In genomic region chr18:73670536-73670935, GRCh38 we compare ENCODE assay signal across 17 cellular contexts.
DNase-seq lines count a peak whose midpoint lies in the region; ATAC-seq, FAIRE-seq and TF ChIP-seq lines count a peak whose summit lies in the region.
"Had no signal": no experiment of that assay in that cellular context is flagged by ENCODE, and none has a peak within 500 bp of the region (broad histone marks: within the 10 kb centered on the region; RNA-seq: fewer than 3 reads in every experiment).

No MANE protein-coding gene starts in this region.

- no peak overlapping the region for H3K4me3 Mint-ChIP-seq in glutamatergic neuron (ENCODE audit: unreplicated experiment)
- H3K4me3 Mint-ChIP-seq: activated naive CD8-positive, alpha-beta T cell treated with anti-CD3 and anti-CD28 coated beads for 36 hours; GM23338 had no signal

- no peak overlapping the region for H3K14ac ChIP-seq in IMR-90 (replicated peaks; ENCODE audit: low read depth, low read length)

- H4K8ac ChIP-seq in IMR-90 (ENCODE audit: low read depth in 2 of 2, low read length in 2 of 2): peak overlapping the region in 1 of 2 experiments; percentile 12; a peak in 1 of 4 replicates

- peaks cover 13% of the 10 kb centered on the region for H3K4me1 ChIP-seq in IMR-90 (ENCODE audit: control insufficient read depth, insufficient read depth, low read length)
- H3K4me1 ChIP-seq in keratinocyte (ENCODE audit: control insufficient read depth, extremely low read depth, insufficient read depth, low read length): peaks cover 16% of the 10 kb centered on the region
- no peaks in the 10 kb centered on the region for H3K4me1 ChIP-seq in transverse colon

- no peak overlapping the region for H3K27ac Mint-ChIP-seq in glutamatergic neuron (ENCODE audit: unreplicated experiment)
- H3K27ac Mint-ChIP-seq: activated naive CD8-positive, alpha-beta T cell treated with anti-CD3 and anti-CD28 coated beads for 36 hours; GM23338 had no signal

- 100% methylated on average over 2 of the region's 5 CpGs; no CpG with 5 or more reads in 1 of the 2 experiments for WGBS in IMR-90 (ENCODE audit: extremely low coverage in 2 of 2, insufficient read length in 1 of 2), 2 experiments
- WGBS in transverse colon (ENCODE audit: low coverage in 1 of 2), 2 donors: 53 to 57% methylated on average over 5 of the region's 5 CpGs

- H2BK5ac ChIP-seq in IMR-90 (ENCODE audit: low read depth, low read length, poor library complexity, severe bottlenecking): no peak overlapping the region

- TF ChIP-seq EP300 in transverse colon (IDR thresholded peaks at IDR 0.05; ENCODE audit: low read depth): no peak

- no peaks in the 10 kb centered on the region for H3K27me3 Mint-ChIP-seq in glutamatergic neuron (ENCODE audit: unreplicated experiment)
- H3K27me3 Mint-ChIP-seq: activated naive CD8-positive, alpha-beta T cell treated with anti-CD3 and anti-CD28 coated beads for 36 hours had no signal

- H3K9me3 Mint-ChIP-seq in glutamatergic neuron (ENCODE audit: unreplicated experiment): no peaks in the 10 kb centered on the region
- H3K9me3 Mint-ChIP-seq: activated naive CD8-positive, alpha-beta T cell treated with anti-CD3 and anti-CD28 coated beads for 36 hours had no signal

- POLR2A ChIA-PET in IMR-90 (lab: Charles Lee; ENCODE audit: unreplicated experiment): interaction anchor here (0.6 kb wide), 1 partner anchor 24 kb away, joined by 5 read pairs; no protein-coding TSS in a partner anchor

- ATAC-seq in GM18873 (IDR thresholded peaks at IDR 0.05; ENCODE audit: low FRiP score, unreplicated experiment) (peak; percentile 90), HG02610 (IDR thresholded peaks at IDR 0.05; ENCODE audit: unreplicated experiment) (peak; percentile 78), IMR-90 (ENCODE audit: low read depth) (no peak), GM21737 (IDR thresholded peaks at IDR 0.05; ENCODE audit: unreplicated experiment) (no peak)
- ATAC-seq: GM23338, sciatic nerve had no signal

- no peaks in the 10 kb centered on the region for H3K36me3 Mint-ChIP-seq in glutamatergic neuron (ENCODE audit: unreplicated experiment)
- H3K36me3 Mint-ChIP-seq: activated naive CD8-positive, alpha-beta T cell treated with anti-CD3 and anti-CD28 coated beads for 36 hours had no signal

- no peaks in the 10 kb centered on the region for H4K20me1 ChIP-seq in IMR-90 (ENCODE audit: insufficient read depth, low read length)
- H4K20me1 ChIP-seq in keratinocyte (ENCODE audit: control insufficient read depth, extremely low read depth, insufficient read depth, low read length): no peaks in the 10 kb centered on the region

- CTCF ChIA-PET in IMR-90 (lab: Yijun Ruan, JAX): no interaction called here

- H2AFZ ChIP-seq in IMR-90 (replicated peaks; ENCODE audit: low read length, poor library complexity) (no peak overlapping the region), keratinocyte (ENCODE audit: control insufficient read depth, low read length) (no peak overlapping the region)
- H2AFZ ChIP-seq: GM23338 had no signal

- H3K9ac ChIP-seq in IMR-90 (ENCODE audit: low read depth, low read length): no peak overlapping the region
- H3K9ac ChIP-seq in keratinocyte (ENCODE audit: control insufficient read depth, extremely low read depth, insufficient read depth, low read length): peak overlapping the region; percentile 55

- no peak overlapping the region for H3K4me3 ChIP-seq in IMR-90 (ENCODE audit: insufficient read depth, low read depth, low read length)
- H3K4me3 ChIP-seq in keratinocyte (ENCODE audit: control insufficient read depth in 2 of 3, extremely low read depth in 1 of 3, insufficient read depth in 2 of 3, low read depth in 1 of 3, low read length in 3 of 3): peak overlapping the region in 1 of 3 experiments; percentile 22
- no peak overlapping the region for H3K4me3 ChIP-seq in transverse colon
- H3K4me3 ChIP-seq: cardiac muscle cell, GM23338 had no signal

- no peaks in the 10 kb centered on the region for H3K79me2 ChIP-seq in keratinocyte (ENCODE audit: control insufficient read depth, insufficient read depth, low read length)

- peak overlapping the region; percentile 52; the same call in 1 of the 2 replicates for H3K18ac ChIP-seq in IMR-90 (ENCODE audit: low read depth, low read length)

- dilution Hi-C loops in IMR-90 (cut with HindIII; ENCODE audit: low sequenced_read_pairs, unreplicated experiment) (no loop called here), keratinocyte (cut with MboI; ENCODE audit: extremely low pct_ligation_motif_present, low sequenced_read_pairs) (no loop called here)

- peak overlapping the region; percentile 78 for H4K5ac ChIP-seq in IMR-90 (ENCODE audit: low read depth, low read length)

- no peak overlapping the region for H3K4ac ChIP-seq in IMR-90 (ENCODE audit: low read depth, low read length)

- TF ChIP-seq CTCF in IMR-90 (conservative IDR thresholded peaks at IDR 0.05; ENCODE audit: low read depth, low read length): no peak
- TF ChIP-seq CTCF in keratinocyte (optimal IDR thresholded peaks at IDR 0.05 in 1 of 3, IDR thresholded peaks at IDR 0.05 in 1 of 3, conservative IDR thresholded peaks at IDR 0.05 in 1 of 3; ENCODE audit: extremely low read depth in 1 of 3, insufficient read depth in 2 of 3, low read length in 3 of 3): no peak
- no peak for TF ChIP-seq CTCF in transverse colon (IDR thresholded peaks at IDR 0.05)
- no peak for TF ChIP-seq CTCF in glutamatergic neuron (IDR thresholded peaks at IDR 0.05; ENCODE audit: partially characterized antibody, unreplicated experiment)

- TF ChIP-seq POLR2A in IMR-90 (IDR thresholded peaks at IDR 0.05; ENCODE audit: low read depth, low read length) (no peak), transverse colon (IDR thresholded peaks at IDR 0.05) (no peak)

- H3K9me1 ChIP-seq in IMR-90 (ENCODE audit: insufficient read depth, low read length): peaks cover 5% of the 10 kb centered on the region
- H3K9me1 ChIP-seq in keratinocyte (ENCODE audit: control insufficient read depth, extremely low read depth, insufficient read depth, low read length): no peaks in the 10 kb centered on the region

- peak; percentile 95 for FAIRE-seq in keratinocyte (lab: Jason Lieb, UNC)

- H2BK20ac ChIP-seq in IMR-90 (ENCODE audit: low read depth, low read length): peak overlapping the region; percentile 3; the same call in 1 of the 2 replicates

- peaks cover 21 to 36% of the 10 kb centered on the region in 2 experiments for H3K79me1 ChIP-seq in IMR-90 (ENCODE audit: low read depth in 1 of 2, low read length in 2 of 2)

- H3K4me2 ChIP-seq in IMR-90 (ENCODE audit: low read depth, low read length) (no peak overlapping the region), keratinocyte (ENCODE audit: control insufficient read depth, extremely low read depth, insufficient read depth, low read depth, low read length) (peak overlapping the region; percentile 71)
- H3K4me2 ChIP-seq: GM23338 had no signal

- no peaks in the 10 kb centered on the region for H3K36me3 ChIP-seq in IMR-90 (ENCODE audit: control insufficient read depth, insufficient read depth, low read length)
- no peaks in the 10 kb centered on the region for H3K36me3 ChIP-seq in keratinocyte (ENCODE audit: control insufficient read depth in 2 of 2, extremely low read depth in 1 of 2, insufficient read depth in 2 of 2, low read length in 2 of 2)
- H3K36me3 ChIP-seq in transverse colon: no peaks in the 10 kb centered on the region
- H3K36me3 ChIP-seq: cardiac muscle cell had no signal

- H4K91ac ChIP-seq in IMR-90 (ENCODE audit: insufficient read depth, low read depth, low read length): no peak overlapping the region

- H3K23ac ChIP-seq in IMR-90 (ENCODE audit: low read depth, low read length): no peak overlapping the region

- in situ Hi-C loops in IMR-90 (cut with MboI; ENCODE audit: low sequenced_read_pairs): no loop called here
- in situ Hi-C loops in transverse colon (cut with MboI; ENCODE audit: low pct_ligation_motif_present in 1 of 4, low pct_unique_long_range_greater_than_20kb in 1 of 4, low sequenced_read_pairs in 3 of 4): no loop called here

- no peak overlapping the region for H2AK5ac ChIP-seq in IMR-90 (ENCODE audit: low read depth, low read length)

- no TSS peak for BruUV-seq in IMR-90 (replicated peaks; lab: Mats Ljungman, UMichigan)

- H3K9me3 ChIP-seq in IMR-90 (ENCODE audit: control insufficient read depth, insufficient read depth, low read length) (no peaks in the 10 kb centered on the region), keratinocyte (ENCODE audit: control insufficient read depth, low read depth, low read length) (no peaks in the 10 kb centered on the region), transverse colon (no peaks in the 10 kb centered on the region)

- H3K27ac ChIP-seq in IMR-90 (ENCODE audit: insufficient read depth, low read length) (no peak overlapping the region), keratinocyte (ENCODE audit: control insufficient read depth, insufficient read depth, low read length) (peak overlapping the region; percentile 80), transverse colon (no peak overlapping the region)
- H3K27ac ChIP-seq: cardiac muscle cell, HL-60 had no signal

- DNase-seq in IMR-90: no peak
- DNase-seq in keratinocyte (ENCODE audit: low read depth, low spot score): no peak
- no peak for DNase-seq in transverse colon
- DNase-seq in glutamatergic neuron: no peak
- no peak for DNase-seq in activated CD4-positive, CD25-positive, alpha-beta regulatory T cell treated with anti-CD3 and anti-CD28 coated beads, Interleukin-2, amount 50 U/mL, for 72 hours
- DNase-seq: activated CD4-positive, alpha-beta T cell treated with anti-CD3 and anti-CD28 coated beads for 48 hours; activated naive CD8-positive, alpha-beta T cell treated with anti-CD3 and anti-CD28 coated beads for 36 hours; Kasumi-1; kidney glomerular epithelial cell; NCI-H446 had no signal

- no peak overlapping the region for H2AK9ac ChIP-seq in IMR-90 (replicated peaks; ENCODE audit: low read depth, low read length, poor library complexity)

- no peaks in the 10 kb centered on the region for H3K27me3 ChIP-seq in IMR-90 (ENCODE audit: control insufficient read depth, insufficient read depth, low read length)
- H3K27me3 ChIP-seq in keratinocyte (ENCODE audit: control insufficient read depth, extremely low read depth, insufficient read depth, low read length): no peaks in the 10 kb centered on the region
- H3K27me3 ChIP-seq in transverse colon: no peaks in the 10 kb centered on the region
- H3K27me3 ChIP-seq: cardiac muscle cell had no signal

- TF ChIP-seq RAD21 in IMR-90 (IDR thresholded peaks at IDR 0.05; ENCODE audit: low read length): no peak

- intact Hi-C loops in IMR-90 (cut with micrococcal nuclease) (no loop called here), transverse colon (cut with DNase I; ENCODE audit: low total_unique reads) (no loop called here)

- H3K56ac ChIP-seq in IMR-90 (ENCODE audit: extremely low read depth, insufficient read depth, low read length): no peak overlapping the region

- H2BK120ac ChIP-seq in IMR-90 (ENCODE audit: low read depth, low read length): peak overlapping the region; percentile 37; the same call in 1 of the 2 replicates

- H3K4me1 Mint-ChIP-seq in glutamatergic neuron (ENCODE audit: low read depth, unreplicated experiment): no peaks in the 10 kb centered on the region
- H3K4me1 Mint-ChIP-seq: activated naive CD8-positive, alpha-beta T cell treated with anti-CD3 and anti-CD28 coated beads for 36 hours; GM23338 had no signal

- peak overlapping the region; percentile 7; the same call in 1 of the 3 replicates for H2BK15ac ChIP-seq in IMR-90 (ENCODE audit: low read depth, low read length)

TF ChIP-seq in IMR-90, 13 proteins besides CTCF, POLR2A, EP300 and RAD21 (continues in another document):
- no peak for TF ChIP-seq RFX5 (IDR thresholded peaks at IDR 0.05; ENCODE audit: low read depth, low read length)

Comparison
In these comparisons a context has a peak if more than half of its experiments do, and no peak if none do; other contexts are left out.
1. ATAC-seq: peak in GM18873 (single experiment) and HG02610 (single experiment); none in IMR-90 (single experiment) and GM21737 (single experiment).